ENCODE assay signal across 8 cellular contexts in the genomic region with DNA sequence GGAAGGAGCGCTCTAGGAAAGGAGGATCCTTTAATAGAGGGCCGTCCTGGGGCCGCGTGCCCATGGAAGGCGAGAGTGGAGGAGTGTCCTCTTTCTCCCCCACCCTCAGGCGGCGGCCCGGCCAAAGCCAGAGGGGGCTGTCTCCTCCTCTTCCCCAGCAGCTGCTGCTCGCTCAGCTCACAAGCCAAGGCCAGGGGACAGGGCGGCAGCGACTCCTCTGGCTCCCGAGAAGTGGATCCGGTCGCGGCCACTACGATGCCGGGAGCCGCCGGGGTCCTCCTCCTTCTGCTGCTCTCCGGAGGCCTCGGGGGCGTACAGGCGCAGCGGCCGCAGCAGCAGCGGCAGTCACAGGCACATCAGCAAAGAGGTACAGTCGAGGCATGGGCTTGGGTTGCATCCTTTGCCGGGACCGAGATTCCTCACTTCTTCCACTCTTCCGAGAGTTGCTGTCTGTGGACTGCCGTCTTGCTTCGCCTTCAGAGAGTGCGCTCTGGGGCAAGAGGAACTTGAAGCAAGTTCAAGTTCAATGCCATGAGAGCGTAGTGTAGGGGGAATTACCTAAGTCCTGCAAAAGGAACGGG. TPM values are rescaled to one million over a fixed set of nuclear protein-coding genes. Genes with fewer than 3 reads are reported as not detected.
A peak's percentile ranks its signal among the peaks of the same experiment; 100 is the strongest.
DNase-seq lines count a peak whose midpoint lies in the region; ATAC-seq, FAIRE-seq and TF ChIP-seq lines count a peak whose summit lies in the region.

A gene with protein sequence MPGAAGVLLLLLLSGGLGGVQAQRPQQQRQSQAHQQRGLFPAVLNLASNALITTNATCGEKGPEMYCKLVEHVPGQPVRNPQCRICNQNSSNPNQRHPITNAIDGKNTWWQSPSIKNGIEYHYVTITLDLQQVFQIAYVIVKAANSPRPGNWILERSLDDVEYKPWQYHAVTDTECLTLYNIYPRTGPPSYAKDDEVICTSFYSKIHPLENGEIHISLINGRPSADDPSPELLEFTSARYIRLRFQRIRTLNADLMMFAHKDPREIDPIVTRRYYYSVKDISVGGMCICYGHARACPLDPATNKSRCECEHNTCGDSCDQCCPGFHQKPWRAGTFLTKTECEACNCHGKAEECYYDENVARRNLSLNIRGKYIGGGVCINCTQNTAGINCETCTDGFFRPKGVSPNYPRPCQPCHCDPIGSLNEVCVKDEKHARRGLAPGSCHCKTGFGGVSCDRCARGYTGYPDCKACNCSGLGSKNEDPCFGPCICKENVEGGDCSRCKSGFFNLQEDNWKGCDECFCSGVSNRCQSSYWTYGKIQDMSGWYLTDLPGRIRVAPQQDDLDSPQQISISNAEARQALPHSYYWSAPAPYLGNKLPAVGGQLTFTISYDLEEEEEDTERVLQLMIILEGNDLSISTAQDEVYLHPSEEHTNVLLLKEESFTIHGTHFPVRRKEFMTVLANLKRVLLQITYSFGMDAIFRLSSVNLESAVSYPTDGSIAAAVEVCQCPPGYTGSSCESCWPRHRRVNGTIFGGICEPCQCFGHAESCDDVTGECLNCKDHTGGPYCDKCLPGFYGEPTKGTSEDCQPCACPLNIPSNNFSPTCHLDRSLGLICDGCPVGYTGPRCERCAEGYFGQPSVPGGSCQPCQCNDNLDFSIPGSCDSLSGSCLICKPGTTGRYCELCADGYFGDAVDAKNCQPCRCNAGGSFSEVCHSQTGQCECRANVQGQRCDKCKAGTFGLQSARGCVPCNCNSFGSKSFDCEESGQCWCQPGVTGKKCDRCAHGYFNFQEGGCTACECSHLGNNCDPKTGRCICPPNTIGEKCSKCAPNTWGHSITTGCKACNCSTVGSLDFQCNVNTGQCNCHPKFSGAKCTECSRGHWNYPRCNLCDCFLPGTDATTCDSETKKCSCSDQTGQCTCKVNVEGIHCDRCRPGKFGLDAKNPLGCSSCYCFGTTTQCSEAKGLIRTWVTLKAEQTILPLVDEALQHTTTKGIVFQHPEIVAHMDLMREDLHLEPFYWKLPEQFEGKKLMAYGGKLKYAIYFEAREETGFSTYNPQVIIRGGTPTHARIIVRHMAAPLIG (N-terminal part only) (plus strand): TSS at position 148 of the 581 bp plus-strand sequence. CDS start 108 bp downstream, at position 256.

- H3K27ac Mint-ChIP-seq in WTC11 (peak within 1 kb of the TSS; percentile 51), neural progenitor cell (no peak within 1 kb of the TSS)

- peaks cover 21% of the 10 kb centered on the region for H3K4me1 Mint-ChIP-seq in WTC11
- H3K4me1 Mint-ChIP-seq in neural progenitor cell: peaks cover 9% of the 10 kb centered on the region

- peak within 1 kb of the TSS; percentile 40 for H3K4me3 ChIP-seq in neural progenitor cell

- CTCF ChIA-PET in WTC11 (lab: Charles Lee): interaction anchor here (0.6 kb wide), 1 partner anchor 15 kb away, joined by 3 read pairs; no protein-coding TSS in a partner anchor

- H3K9me3 Mint-ChIP-seq in WTC11 (no peaks in the 10 kb centered on the region), neural progenitor cell (peaks cover 2% of the 10 kb centered on the region)

- peaks cover 12% of the 10 kb centered on the region for H3F3A ChIP-seq in neural progenitor cell (ENCODE audit: low read depth)

- H3K36me3 Mint-ChIP-seq in WTC11 (no peaks in the 10 kb centered on the region), neural progenitor cell (no peaks in the 10 kb centered on the region)

- H3K79me2 ChIP-seq in neural progenitor cell (ENCODE audit: low read depth): no peaks in the 10 kb centered on the region

- H3K27me3 Mint-ChIP-seq in WTC11 (ENCODE audit: low read depth) (peaks cover 3% of the 10 kb centered on the region; the same call in 1 of the 2 replicates), neural progenitor cell (ENCODE audit: insufficient read depth, low read depth) (peaks cover 6% of the 10 kb centered on the region)

- peaks cover 4% of the 10 kb centered on the region for H3K4me1 ChIP-seq in neural progenitor cell

- H3K9me3 ChIP-seq in neural progenitor cell (ENCODE audit: low read depth): no peaks in the 10 kb centered on the region

- H3K36me3 ChIP-seq in neural progenitor cell: no peaks in the 10 kb centered on the region

- ATAC-seq in GM18502 (IDR thresholded peaks at IDR 0.05; ENCODE audit: poor library complexity, unreplicated experiment) (peak; percentile 51), WTC11 (peak; percentile 97)

- H3K4me3 Mint-ChIP-seq in WTC11 (peak within 1 kb of the TSS; percentile 80), neural progenitor cell (peak within 1 kb of the TSS; percentile 87)

- peaks cover 26% of the 10 kb centered on the region for H3K27me3 ChIP-seq in neural progenitor cell

- DNase-seq in WTC11 (ENCODE audit: low spot score): peak; percentile 83
- peak; percentile 40 for DNase-seq in glomerular visceral epithelial cell (ENCODE audit: extremely low spot score)
- DNase-seq in neural progenitor cell (ENCODE audit: low spot score): peak; percentile 84
- no peak for DNase-seq in RCC 7860 (ENCODE audit: low spot score)
- DNase-seq in NOMO-1 treated with dmso at 0.1 percent for 144 hours (lab: John Stamatoyannopoulos, UW; ENCODE audit: unreplicated experiment): no peak
- no peak for DNase-seq in D721Med (ENCODE audit: insufficient read length, low spot score)
- DNase-seq in NCI-H2196 treated with DMSO at 0.1 percent for 48 hours (lab: John Stamatoyannopoulos, UW; ENCODE audit: unreplicated experiment): no peak

- H3K9ac ChIP-seq in neural progenitor cell: no peak within 1 kb of the TSS

- H4K20me1 ChIP-seq in neural progenitor cell (ENCODE audit: low read depth): no peaks in the 10 kb centered on the region

- H3K27ac ChIP-seq in neural progenitor cell: no peak within 1 kb of the TSS

- no peak for FAIRE-seq in RCC 7860 (lab: Jason Lieb, UNC)
- no peak for FAIRE-seq in D721Med (lab: Jason Lieb, UNC)

- peak within 1 kb of the TSS; percentile 80 for H3K4me2 ChIP-seq in neural progenitor cell

- TF ChIP-seq CTCF in WTC11 (IDR thresholded peaks at IDR 0.05) (no peak), neural progenitor cell (IDR thresholded peaks at IDR 0.05) (peak; percentile 19), D721Med (IDR thresholded peaks at IDR 0.05; ENCODE audit: insufficient read depth, missing control alignments) (no peak)

- H2AFZ ChIP-seq in neural progenitor cell (replicated peaks): peak within 1 kb of the TSS; percentile 26

- POLR2A ChIA-PET in WTC11 (lab: Charles Lee): interaction anchor here (0.9 to 1.2 kb wide), 2 partner anchors 12 to 21 kb away, joined by 3 read pairs; no protein-coding TSS in a partner anchor

TF ChIP-seq in WTC11, 78 proteins besides CTCF, POLR2A, EP300 and RAD21 (continues in another document):
- TF ChIP-seq CREB1 (CRISPR knock-in tag; IDR thresholded peaks at IDR 0.05) (0 out of 2 replicates have a peak, but pooled peaks have one; percentile 22), ZNF232 (CRISPR knock-in tag; IDR thresholded peaks at IDR 0.05) (no peak), KAT7 (CRISPR knock-in tag; IDR thresholded peaks at IDR 0.05; ENCODE audit: borderline replicate concordance) (peak; percentile 93; the same call in 1 of the 2 replicates), MXD4 (CRISPR knock-in tag; IDR thresholded peaks at IDR 0.05; ENCODE audit: borderline replicate concordance) (no peak), ZNF121 (CRISPR knock-in tag; IDR thresholded peaks at IDR 0.05) (no peak)
- TF ChIP-seq, protein P1, sequence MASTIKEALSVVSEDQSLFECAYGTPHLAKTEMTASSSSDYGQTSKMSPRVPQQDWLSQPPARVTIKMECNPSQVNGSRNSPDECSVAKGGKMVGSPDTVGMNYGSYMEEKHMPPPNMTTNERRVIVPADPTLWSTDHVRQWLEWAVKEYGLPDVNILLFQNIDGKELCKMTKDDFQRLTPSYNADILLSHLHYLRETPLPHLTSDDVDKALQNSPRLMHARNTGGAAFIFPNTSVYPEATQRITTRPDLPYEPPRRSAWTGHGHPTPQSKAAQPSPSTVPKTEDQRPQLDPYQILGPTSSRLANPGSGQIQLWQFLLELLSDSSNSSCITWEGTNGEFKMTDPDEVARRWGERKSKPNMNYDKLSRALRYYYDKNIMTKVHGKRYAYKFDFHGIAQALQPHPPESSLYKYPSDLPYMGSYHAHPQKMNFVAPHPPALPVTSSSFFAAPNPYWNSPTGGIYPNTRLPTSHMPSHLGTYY (CRISPR knock-in tag; IDR thresholded peaks at IDR 0.05): 0 out of 2 replicates have a peak, but pooled peaks have one; percentile 13
- TF ChIP-seq, protein P2, sequence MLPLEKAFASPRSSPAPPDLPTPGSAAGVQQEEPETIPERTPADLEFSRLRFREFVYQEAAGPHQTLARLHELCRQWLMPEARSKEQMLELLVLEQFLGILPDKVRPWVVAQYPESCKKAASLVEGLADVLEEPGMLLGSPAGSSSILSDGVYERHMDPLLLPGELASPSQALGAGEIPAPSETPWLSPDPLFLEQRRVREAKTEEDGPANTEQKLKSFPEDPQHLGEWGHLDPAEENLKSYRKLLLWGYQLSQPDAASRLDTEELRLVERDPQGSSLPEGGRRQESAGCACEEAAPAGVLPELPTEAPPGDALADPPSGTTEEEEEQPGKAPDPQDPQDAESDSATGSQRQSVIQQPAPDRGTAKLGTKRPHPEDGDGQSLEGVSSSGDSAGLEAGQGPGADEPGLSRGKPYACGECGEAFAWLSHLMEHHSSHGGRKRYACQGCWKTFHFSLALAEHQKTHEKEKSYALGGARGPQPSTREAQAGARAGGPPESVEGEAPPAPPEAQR (CRISPR knock-in tag; IDR thresholded peaks at IDR 0.05): no peak
- TF ChIP-seq, protein P3, sequence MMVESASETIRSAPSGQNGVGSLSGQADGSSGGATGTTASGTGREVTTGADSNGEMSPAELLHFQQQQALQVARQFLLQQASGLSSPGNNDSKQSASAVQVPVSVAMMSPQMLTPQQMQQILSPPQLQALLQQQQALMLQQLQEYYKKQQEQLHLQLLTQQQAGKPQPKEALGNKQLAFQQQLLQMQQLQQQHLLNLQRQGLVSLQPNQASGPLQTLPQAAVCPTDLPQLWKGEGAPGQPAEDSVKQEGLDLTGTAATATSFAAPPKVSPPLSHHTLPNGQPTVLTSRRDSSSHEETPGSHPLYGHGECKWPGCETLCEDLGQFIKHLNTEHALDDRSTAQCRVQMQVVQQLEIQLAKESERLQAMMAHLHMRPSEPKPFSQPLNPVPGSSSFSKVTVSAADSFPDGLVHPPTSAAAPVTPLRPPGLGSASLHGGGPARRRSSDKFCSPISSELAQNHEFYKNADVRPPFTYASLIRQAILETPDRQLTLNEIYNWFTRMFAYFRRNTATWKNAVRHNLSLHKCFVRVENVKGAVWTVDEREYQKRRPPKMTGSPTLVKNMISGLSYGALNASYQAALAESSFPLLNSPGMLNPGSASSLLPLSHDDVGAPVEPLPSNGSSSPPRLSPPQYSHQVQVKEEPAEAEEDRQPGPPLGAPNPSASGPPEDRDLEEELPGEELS (CRISPR knock-in tag; IDR thresholded peaks at IDR 0.05): peak; percentile 70; the same call in 1 of the 2 replicates

RNA-seq across cellular contexts. Expression of the gene that starts here (rescaled TPM):
- 5.6 to 6.6 TPM (median 6.4 TPM) in 3 replicates for total RNA-seq in WTC11 (2021)
- 0.68 and 1.5 TPM in 2 replicates for total RNA-seq in neural progenitor cell (ENCODE audit: low replicate concordance)

Comparison
In these comparisons a context has a peak if more than half of its experiments do, and no peak if none do; other contexts are left out.
1. DNase-seq: peak in WTC11 (single experiment), glomerular visceral epithelial cell (single experiment) and neural progenitor cell (single experiment); none in RCC 7860 (single experiment), NOMO-1 treated with dmso at 0.1 percent for 144 hours (single experiment), D721Med (single experiment) and NCI-H2196 treated with DMSO at 0.1 percent for 48 hours (single experiment).